In the genomic region with DNA sequence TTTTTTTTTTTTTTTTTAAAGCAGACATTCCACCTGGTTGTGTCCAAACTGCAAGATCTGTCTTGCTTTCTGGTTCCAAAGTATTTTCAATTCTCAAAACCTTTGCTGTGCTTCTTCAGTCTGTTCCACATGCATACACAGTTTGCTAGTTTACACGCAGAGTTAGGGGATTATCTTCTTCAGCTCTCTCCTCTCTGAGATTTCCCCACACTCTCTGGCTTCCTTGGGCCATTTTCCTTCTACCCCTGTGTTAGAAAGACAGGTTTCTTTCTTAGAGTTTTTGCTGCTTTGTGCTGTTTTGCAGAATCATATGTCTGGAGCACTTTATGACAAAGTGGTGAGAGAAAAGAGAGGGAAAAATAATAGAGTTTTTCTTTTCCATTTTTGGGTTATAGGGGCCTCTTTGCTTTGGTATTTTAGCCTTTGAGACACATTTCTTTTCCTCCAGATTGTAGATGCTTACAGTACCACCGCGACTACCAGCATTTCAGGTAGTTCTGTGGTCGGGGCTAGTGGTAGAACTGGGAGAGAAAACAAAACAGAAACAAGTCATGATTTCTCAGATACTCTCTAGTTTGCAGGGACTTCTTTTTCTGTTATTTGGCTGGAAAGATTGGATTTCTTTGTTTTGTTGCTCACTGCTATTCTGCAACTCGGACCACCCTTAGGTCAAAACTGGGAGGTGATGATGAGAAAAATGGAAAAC, we compare ENCODE assay signal across 16 cellular contexts.
DNase-seq lines count a peak whose midpoint lies in the region; ATAC-seq, FAIRE-seq and TF ChIP-seq lines count a peak whose summit lies in the region.
"Had no signal": no experiment of that assay in that cellular context is flagged by ENCODE, and none has a peak within 500 bp of the region (broad histone marks: within the 10 kb centered on the region; RNA-seq: fewer than 3 reads in every experiment).

No MANE protein-coding gene starts in this region.

- FAIRE-seq in D721Med (lab: Jason Lieb, UNC), result no peak

- H3K27ac Mint-ChIP-seq in naive B cell, result peak overlapping the region in 4 of 6 donors; percentile 0 to 87 (median 19)
- H3K27ac Mint-ChIP-seq: CD14-positive monocyte, nephron had no signal

- H3K27me3 Mint-ChIP-seq in naive B cell, result no peaks in the 10 kb centered on the region

- H3K4me3 Mint-ChIP-seq in naive B cell, result peak overlapping the region in 7 of 8 donors; percentile 1 to 62 (median 35)
- H3K4me3 Mint-ChIP-seq: CD14-positive monocyte, nephron had no signal

- ATAC-seq in GM18867 (IDR thresholded peaks at IDR 0.05; ENCODE audit: unreplicated experiment), result peak; percentile 74
- ATAC-seq in GM21515 (IDR thresholded peaks at IDR 0.05; ENCODE audit: unreplicated experiment), result peak; percentile 92
- peak; percentile 76 for ATAC-seq in HG03066 (IDR thresholded peaks at IDR 0.05; ENCODE audit: low read depth, unreplicated experiment)
- ATAC-seq in naive B cell (ENCODE audit: low read depth in 2 of 2), result no peak
- no peak for ATAC-seq in GM18517 (IDR thresholded peaks at IDR 0.05; ENCODE audit: unreplicated experiment)
- ATAC-seq: gastrocnemius medialis, PC-3 had no signal

- DNase-seq in naive B cell (no peak), DMS79 (lab: John Stamatoyannopoulos, UW) (no peak), D721Med (ENCODE audit: insufficient read length, low spot score) (no peak)
- DNase-seq: activated CD4-positive, CD25-positive, alpha-beta regulatory T cell treated with anti-CD3 and anti-CD28 coated beads, Interleukin-2, amount 50 U/mL, for 72 hours; cerebellar nuclear complex; gastrocnemius medialis; Kasumi-1; NCI-H510A; PC-3; SW 1271 had no signal

- H3K4me1 Mint-ChIP-seq in naive B cell, result peaks cover 32 to 52% (median 52%) of the 10 kb centered on the region in 3 donors
- H3K4me1 Mint-ChIP-seq: CD14-positive monocyte had no signal

- TF ChIP-seq CTCF in D721Med (IDR thresholded peaks at IDR 0.05; ENCODE audit: insufficient read depth, missing control alignments), result no peak

- peaks cover 19 to 34% of the 10 kb centered on the region in 2 donors for H3K36me3 Mint-ChIP-seq in naive B cell

- peaks cover 0 to 8% (median 3%) of the 10 kb centered on the region in 7 donors for H3K9me3 Mint-ChIP-seq in naive B cell

Comparison
In these comparisons a context has a peak if more than half of its experiments do, and no peak if none do; other contexts are left out.
1. ATAC-seq: peak in GM18867 (single experiment), GM21515 (single experiment) and HG03066 (single experiment); none in naive B cell (0 of 2) and GM18517 (single experiment).